24 cellular contexts compared by ENCODE assay signal in the genomic region with DNA sequence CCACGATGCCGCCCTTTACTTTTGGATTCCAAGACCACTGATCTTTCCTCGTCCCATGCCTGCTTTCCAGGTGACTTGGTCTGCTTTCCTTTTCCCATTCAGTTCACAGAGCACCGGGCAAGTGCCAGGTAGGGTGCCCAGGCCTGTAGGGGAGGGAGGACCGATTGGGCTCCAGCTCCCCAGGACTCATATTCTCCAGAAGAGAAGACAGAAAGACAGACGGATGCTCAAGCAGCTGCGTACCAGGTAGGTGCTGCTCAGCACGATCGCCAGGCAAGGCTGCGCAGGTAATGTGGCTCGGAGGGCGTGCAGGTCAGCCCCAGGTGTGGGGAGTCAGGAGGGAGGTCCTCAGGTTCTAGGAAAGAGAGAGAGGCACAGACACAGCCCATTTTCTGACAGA.
"Had no signal": no experiment of that assay in that cellular context is flagged by ENCODE, and none has a peak within 500 bp of the region (broad histone marks: within the 10 kb centered on the region; RNA-seq: fewer than 3 reads in every experiment).

No MANE protein-coding gene starts in this region.

- H3K4me1 ChIP-seq: breast epithelium, gastrocnemius medialis, right lobe of liver, stomach, upper lobe of left lung had no signal

- H2AFZ ChIP-seq: hepatocyte had no signal

- H3K27me3 ChIP-seq: breast epithelium, gastrocnemius medialis, right lobe of liver, thyroid gland, upper lobe of left lung had no signal

- H3K36me3 ChIP-seq: breast epithelium, gastrocnemius medialis, right lobe of liver, stomach, thyroid gland, upper lobe of left lung had no signal

- H3K27ac ChIP-seq: breast epithelium, coronary artery, dorsolateral prefrontal cortex, gastrocnemius medialis, hepatocyte, right lobe of liver, skin epidermis, stomach, thyroid gland, upper lobe of left lung had no signal

- H3K9me3 ChIP-seq: breast epithelium, gastrocnemius medialis, right lobe of liver, stomach, thyroid gland, upper lobe of left lung had no signal

- DNase-seq: activated B cell treated with CpG ODN at 0.5 μM for 24 hours; activated CD4-positive, alpha-beta T cell treated with anti-CD3 and anti-CD28 coated beads, Interleukin-2, amount 50 U/mL, for 1 hour; activated CD8-positive, alpha-beta T cell treated with anti-CD3 and anti-CD28 coated beads for 36 hours; activated naive CD4-positive, alpha-beta T cell; activated T-cell treated with anti-CD3 and anti-CD28 coated beads, Interleukin-2, amount 50 U/mL, for 4 hours; effector memory CD4-positive, alpha-beta T cell; gastrocnemius medialis; islet precursor cell; left ventricle myocardium superior; mammary epithelial cell; naive B cell; occipital lobe; right lobe of liver; stimulated activated CD4-positive, alpha-beta T cell treated with anti-CD3 and anti-CD28 coated beads, Interleukin-2, amount 100 ng/mL, for 24 hours; stimulated activated naive B cell treated with anti-CD40 and anti-IgM and Interleukin-4, amounts not matched to agents 10 μg/mL and 1 μg/mL and 100 μg/mL, for 72 hours; stomach; T-helper 1 cell; thyroid gland; upper lobe of left lung had no signal

- H3K79me2 ChIP-seq: hepatocyte had no signal

- H3K4me3 ChIP-seq: breast epithelium, coronary artery, dorsolateral prefrontal cortex, gastrocnemius medialis, hepatocyte, right lobe of liver, skin epidermis, stomach, thyroid gland, upper lobe of left lung had no signal

- H3K4me2 ChIP-seq: hepatocyte had no signal
